ENCODE assay signal across 19 cellular contexts in genomic region chr5:6501701-6502100, GRCh38. TPM values are rescaled to one million over a fixed set of nuclear protein-coding genes. Genes with fewer than 3 reads are reported as not detected.
DNase-seq lines count a peak whose midpoint lies in the region; ATAC-seq, FAIRE-seq and TF ChIP-seq lines count a peak whose summit lies in the region.
"Had no signal": no experiment of that assay in that cellular context is flagged by ENCODE, and none has a peak within 500 bp of the region (broad histone marks: within the 10 kb centered on the region; RNA-seq: fewer than 3 reads in every experiment).

No MANE protein-coding gene starts in this region.

- TF ChIP-seq EP300 in HepG2 (IDR thresholded peaks at IDR 0.05; ENCODE audit: low read depth in 2 of 2, low read length in 2 of 2), result no peak
- no peak for TF ChIP-seq EP300 in HepG2 (CRISPR knock-in tag; IDR thresholded peaks at IDR 0.05; ENCODE audit: borderline replicate concordance)
- TF ChIP-seq EP300 in H1 (IDR thresholded peaks at IDR 0.05; ENCODE audit: borderline replicate concordance in 1 of 2, low read depth in 2 of 2, low read length in 2 of 2), result no peak

- H4K91ac ChIP-seq in H9 (ENCODE audit: insufficient read length, low read depth, low read length), result no peak overlapping the region
- no peak overlapping the region for H4K91ac ChIP-seq in H1 (replicated peaks; ENCODE audit: insufficient read length, low read length)

- peaks cover 0 to 13% of the 10 kb centered on the region in 2 experiments; a peak in 2 of 5 replicates for H3K27me3 ChIP-seq in HepG2 (ENCODE audit: control insufficient read depth in 1 of 2, insufficient read depth in 2 of 2, low read length in 2 of 2)
- no peaks in the 10 kb centered on the region for H3K27me3 ChIP-seq in right lobe of liver
- no peaks in the 10 kb centered on the region for H3K27me3 ChIP-seq in H9 (ENCODE audit: insufficient read depth, low read length)
- H3K27me3 ChIP-seq in H1 (replicated peaks in 1 of 4; ENCODE audit: control insufficient read depth in 3 of 4, extremely low read depth in 1 of 4, insufficient read depth in 3 of 4, low read length in 3 of 4), result no peaks in the 10 kb centered on the region
- H3K27me3 ChIP-seq in aorta (ENCODE audit: control insufficient read depth in 1 of 2, insufficient read depth in 2 of 2, low read length in 1 of 2), result no peaks in the 10 kb centered on the region

- H3K23me2 ChIP-seq in H9 (ENCODE audit: insufficient read length, low read depth, low read length, poor library complexity, severe bottlenecking) (no peaks in the 10 kb centered on the region), H1 (ENCODE audit: low read depth, low read length) (peaks cover 3% of the 10 kb centered on the region; the same call in 1 of the 2 replicates)

- H3K23ac ChIP-seq in H9 (ENCODE audit: insufficient read length, low read depth, low read length) (no peak overlapping the region), H1 (ENCODE audit: insufficient read length) (no peak overlapping the region)

- H4K20me1 ChIP-seq in HepG2 (ENCODE audit: insufficient read depth, low read length) (no peaks in the 10 kb centered on the region), H9 (ENCODE audit: control insufficient read depth, insufficient read depth, insufficient read length) (no peaks in the 10 kb centered on the region), H1 (replicated peaks in 1 of 2; ENCODE audit: control insufficient read depth in 1 of 2, insufficient read depth in 2 of 2, low read length in 2 of 2) (no peaks in the 10 kb centered on the region)

- H3T11ph ChIP-seq in H9 (ENCODE audit: low read length), result no peak overlapping the region

- H3K27ac Mint-ChIP-seq in H9, result no peak overlapping the region
- H3K27ac Mint-ChIP-seq: B cell; CD4-positive, alpha-beta T cell had no signal

- in situ Hi-C loops in HepG2 (cut with HindIII; ENCODE audit: extremely low pct_ligation_motif_present, low pct_unique_long_range_greater_than_20kb), result no loop called here

- whole genome bisulfite sequencing in HepG2 (ENCODE audit: low lambda C conversion rate), result 29% methylated on average over 7 of the region's 7 CpGs
- WGBS in right lobe of liver (ENCODE audit: insufficient coverage, low coverage, low lambda C conversion rate, missing lambda C conversion rate), result 59% methylated on average over 4 of the region's 7 CpGs
- no CpG with 5 or more reads among the region's 7 CpGs for WGBS in H9 (ENCODE audit: extremely low coverage, insufficient read length, low lambda C conversion rate)
- WGBS in H1 (ENCODE audit: extremely low coverage in 1 of 2, insufficient coverage in 1 of 2, insufficient read length in 1 of 2, insufficient replicate concordance in 2 of 2, low coverage in 1 of 2, low lambda C conversion rate in 2 of 2, missing lambda C conversion rate in 1 of 2), 2 experiments, result 80% methylated on average over 7 of the region's 7 CpGs; no CpG with 5 or more reads in 1 of the 2 experiments
- WGBS in aorta, 2 donors, result 91 to 95% methylated on average over 7 of the region's 7 CpGs

- no peaks in the 10 kb centered on the region for H3K79me1 ChIP-seq in H9 (ENCODE audit: insufficient read depth, low read depth, low read length, poor library complexity, severe bottlenecking)
- no peaks in the 10 kb centered on the region for H3K79me1 ChIP-seq in H1 (ENCODE audit: low read depth, low read length)

- intact Hi-C loops in HepG2 (cut with micrococcal nuclease; ENCODE audit: unreplicated experiment) (no loop called here), right lobe of liver (cut with DNase I) (no loop called here), aorta (cut with DNase I) (no loop called here)

- BruUV-seq in HepG2 (replicated peaks; lab: Mats Ljungman, UMichigan), result no TSS peak

- ATAC-seq in HepG2 (no peak), right lobe of liver (no peak), aorta (ENCODE audit: low FRiP score) (no peak)

- H3K4me3 ChIP-seq in HepG2 (replicated peaks in 1 of 3; ENCODE audit: insufficient read depth in 1 of 3, low read depth in 2 of 3, low read length in 3 of 3) (no peak overlapping the region), right lobe of liver (no peak overlapping the region), H1 (ENCODE audit: extremely low read depth in 1 of 4, insufficient read depth in 2 of 4, low read depth in 3 of 4, low read length in 4 of 4) (no peak overlapping the region), aorta (ENCODE audit: low read length in 2 of 2) (no peak overlapping the region)

- H3K36me3 Mint-ChIP-seq in H9 (ENCODE audit: insufficient read depth in 1 of 3, low read depth in 3 of 3), result no peaks in the 10 kb centered on the region; a peak in 1 of 7 replicates

- no peak overlapping the region for H2BK120ac ChIP-seq in H9 (ENCODE audit: low read depth, low read length, poor library complexity, severe bottlenecking)
- no peak overlapping the region for H2BK120ac ChIP-seq in H1 (replicated peaks; ENCODE audit: low read depth, low read length)

- peaks cover 2% of the 10 kb centered on the region; the same call in 1 of the 2 replicates for H3K4me1 ChIP-seq in HepG2 (ENCODE audit: insufficient read depth, low read length)
- peaks cover 0 to 40% (median 8%) of the 10 kb centered on the region in 4 donors for H3K4me1 ChIP-seq in right lobe of liver
- H3K4me1 ChIP-seq in H9 (ENCODE audit: insufficient read depth, low read length), result no peaks in the 10 kb centered on the region
- no peaks in the 10 kb centered on the region for H3K4me1 ChIP-seq in H1 (replicated peaks in 1 of 4; ENCODE audit: control insufficient read depth in 3 of 4, insufficient read depth in 4 of 4, low read length in 3 of 4)
- H3K4me1 ChIP-seq in aorta (ENCODE audit: control insufficient read depth in 1 of 2, insufficient read depth in 2 of 2, low read length in 2 of 2), result no peaks in the 10 kb centered on the region

- H2AK5ac ChIP-seq in H9 (ENCODE audit: insufficient read length, low read length) (no peak overlapping the region), H1 (ENCODE audit: low read depth, low read length) (no peak overlapping the region)

- H2BK12ac ChIP-seq in H9 (ENCODE audit: insufficient read length, low read depth, low read length) (no peak overlapping the region), H1 (ENCODE audit: low read depth, low read length) (no peak overlapping the region)

- no peak overlapping the region for H3K9ac ChIP-seq in HepG2 (ENCODE audit: insufficient read depth, low read depth, low read length)
- H3K9ac ChIP-seq in H9 (ENCODE audit: extremely low read depth, insufficient read length, low read length), result no peak overlapping the region
- H3K9ac ChIP-seq in H1 (replicated peaks in 1 of 4; ENCODE audit: extremely low read depth in 1 of 4, low read depth in 3 of 4, low read length in 3 of 4), result no peak overlapping the region

- H3K4me3 Mint-ChIP-seq in H9, result no peak overlapping the region
- H3K4me3 Mint-ChIP-seq: B cell; CD4-positive, alpha-beta T cell had no signal

- H3K9me3 ChIP-seq in HepG2 (ENCODE audit: low read length) (no peaks in the 10 kb centered on the region), right lobe of liver (no peaks in the 10 kb centered on the region), H9 (ENCODE audit: control insufficient read depth, low read depth, low read length) (no peaks in the 10 kb centered on the region), H1 (ENCODE audit: insufficient read depth in 2 of 2, low read depth in 1 of 2, low read length in 1 of 2) (no peaks in the 10 kb centered on the region), aorta (ENCODE audit: control insufficient read depth, low read length) (no peaks in the 10 kb centered on the region)

- no peak overlapping the region for H3K56ac ChIP-seq in H9 (ENCODE audit: insufficient read length, low read depth, low read length)
- peak overlapping the region; percentile 97 for H3K56ac ChIP-seq in H1 (replicated peaks; ENCODE audit: insufficient read length, low read depth, low read length)

- CTCF ChIA-PET in HepG2 (lab: Yijun Ruan, JAX; ENCODE audit: low intra/inter-chr PET ratio, low total read pairs) (no interaction called here), H1 (lab: Charles Lee; ENCODE audit: partially characterized antibody) (no interaction called here)

- H4K8ac ChIP-seq in H9 (replicated peaks; ENCODE audit: insufficient read length, low read depth, low read length) (no peak overlapping the region), H1 (ENCODE audit: extremely low read depth, insufficient read depth, low read length) (no peak overlapping the region)

- POLR2A ChIA-PET in HepG2 (lab: Yijun Ruan, JAX) (no interaction called here), H1 (lab: Charles Lee; ENCODE audit: partially characterized antibody) (no interaction called here)

- peaks cover 3% of the 10 kb centered on the region for H3K27me3 Mint-ChIP-seq in H9 (ENCODE audit: low read depth)

- H2BK15ac ChIP-seq in H9 (ENCODE audit: low read depth, low read length), result no peak overlapping the region
- H2BK15ac ChIP-seq in H1 (ENCODE audit: low read length), result no peak overlapping the region

- no peak for DNase-seq in HepG2 (ENCODE audit: low spot score)
- no peak for DNase-seq in right lobe of liver
- no peak for DNase-seq in H9
- no peak for DNase-seq in H1 (ENCODE audit: low read depth in 1 of 2, low spot score in 2 of 2)
- no peak for DNase-seq in OCI-M2 (lab: John Stamatoyannopoulos, UW; ENCODE audit: unreplicated experiment)
- no peak for DNase-seq in SKM-1 (lab: John Stamatoyannopoulos, UW; ENCODE audit: unreplicated experiment)
- DNase-seq in NCI-H1092 treated with DMSO at 0.1 percent for 48 hours (lab: John Stamatoyannopoulos, UW), result no peak
- no peak for DNase-seq in aorta
- DNase-seq: 8988T; C1 segment of cervical spinal cord; Calu3; CD4-positive, alpha-beta T cell; DMS 273 treated with DMSO at 0.1 percent for 48 hours; GOT3; HCEC 1CT; IMR-90; KBM-7 had no signal

- no peak overlapping the region for H2BK20ac ChIP-seq in H9 (ENCODE audit: low read depth, low read length, poor library complexity, severe bottlenecking)
- no peak overlapping the region for H2BK20ac ChIP-seq in H1 (ENCODE audit: low read length)

- H3K18ac ChIP-seq in H9 (ENCODE audit: insufficient read length, low read depth, low read length) (no peak overlapping the region), H1 (ENCODE audit: extremely low read depth, low read length) (no peak overlapping the region)

- H2AFZ ChIP-seq in HepG2 (ENCODE audit: low read length) (no peak overlapping the region), H9 (ENCODE audit: low read length) (no peak overlapping the region), H1 (ENCODE audit: low read length) (no peak overlapping the region)

- no peaks in the 10 kb centered on the region; a peak in 2 of 5 replicates for H3K9me3 Mint-ChIP-seq in H9

- FAIRE-seq in HepG2 (lab: Jason Lieb, UNC) (no peak), H1 (lab: Jason Lieb, UNC) (no peak)
- FAIRE-seq: GM18507 had no signal

- H3K14ac ChIP-seq in H9 (ENCODE audit: insufficient read depth, low read length) (no peak overlapping the region; the same call in 1 of the 2 replicates), H1 (ENCODE audit: insufficient read length) (no peak overlapping the region)

- H3K4me2 ChIP-seq in HepG2 (ENCODE audit: low read depth, low read length) (no peak overlapping the region), H9 (ENCODE audit: insufficient read depth, insufficient read length, low read length) (no peak overlapping the region), H1 (ENCODE audit: insufficient read depth in 1 of 2, low read depth in 2 of 2, low read length in 2 of 2) (no peak overlapping the region)

- no peak for TF ChIP-seq POLR2A in HepG2 (IDR thresholded peaks at IDR 0.05; ENCODE audit: insufficient read depth in 1 of 2, low read depth in 2 of 2, low read length in 2 of 2)
- no peak for TF ChIP-seq POLR2A in right lobe of liver (IDR thresholded peaks at IDR 0.05)
- no peak for TF ChIP-seq POLR2A in H1 (IDR thresholded peaks at IDR 0.05; ENCODE audit: control extremely low read depth in 1 of 2, low read depth in 2 of 2, low read length in 2 of 2)

- TF ChIP-seq RAD21 in HepG2 (CRISPR knock-in tag; IDR thresholded peaks at IDR 0.05) (no peak), H1 (IDR thresholded peaks at IDR 0.05 in 1 of 2, conservative IDR thresholded peaks at IDR 0.05 in 1 of 2; ENCODE audit: low read depth in 2 of 2, low read length in 2 of 2) (peak; percentile 55 to 67)

- H3K4ac ChIP-seq in H9 (ENCODE audit: low read depth, low read length) (no peak overlapping the region), H1 (replicated peaks; ENCODE audit: insufficient read length, low read depth, low read length) (no peak overlapping the region)

- H3K79me2 ChIP-seq in HepG2 (ENCODE audit: insufficient read depth, low read length), result no peaks in the 10 kb centered on the region
- no peaks in the 10 kb centered on the region for H3K79me2 ChIP-seq in H9 (ENCODE audit: insufficient read depth, low read length)
- H3K79me2 ChIP-seq in H1 (ENCODE audit: control insufficient read depth in 1 of 2, insufficient read depth in 2 of 2, low read length in 2 of 2), result no peaks in the 10 kb centered on the region

- TF ChIP-seq CTCF in HepG2 (CRISPR knock-in tag; IDR thresholded peaks at IDR 0.05), result no peak
- no peak for TF ChIP-seq CTCF in right lobe of liver (IDR thresholded peaks at IDR 0.05)
- peak; percentile 25; the same call in 1 of the 3 replicates for TF ChIP-seq CTCF in H9 (conservative IDR thresholded peaks at IDR 0.05)
- TF ChIP-seq CTCF in H1 (IDR thresholded peaks at IDR 0.05; ENCODE audit: control extremely low read depth in 1 of 3, insufficient read depth in 1 of 3, low read depth in 1 of 3, low read length in 3 of 3), result peak in 2 of 3 experiments; percentile 18 to 28; a peak in 3 of 4 replicates

- no peak overlapping the region for H2BK5ac ChIP-seq in H9 (ENCODE audit: insufficient read length, low read length)
- no peak overlapping the region for H2BK5ac ChIP-seq in H1 (ENCODE audit: low read depth, low read length)

- no peaks in the 10 kb centered on the region for H3K4me1 Mint-ChIP-seq in H9
- H3K4me1 Mint-ChIP-seq: B cell had no signal

- H3K36me3 ChIP-seq in HepG2 (replicated peaks in 1 of 2; ENCODE audit: control insufficient read depth in 1 of 2, insufficient read depth in 2 of 2, low read length in 2 of 2) (no peaks in the 10 kb centered on the region), right lobe of liver (no peaks in the 10 kb centered on the region), H1 (ENCODE audit: control insufficient read depth in 2 of 4, insufficient read depth in 4 of 4, low read length in 3 of 4) (no peaks in the 10 kb centered on the region), aorta (ENCODE audit: control insufficient read depth in 1 of 2, insufficient read depth in 2 of 2, low read length in 1 of 2) (no peaks in the 10 kb centered on the region)

- H3K27ac ChIP-seq in HepG2 (ENCODE audit: extremely low read length, insufficient read depth, low read length), result no peak overlapping the region
- H3K27ac ChIP-seq in right lobe of liver, result no peak overlapping the region
- no peak overlapping the region for H3K27ac ChIP-seq in H9 (ENCODE audit: insufficient read length, low read depth, low read length)
- H3K27ac ChIP-seq in H1 (ENCODE audit: low read depth, low read length), result no peak overlapping the region
- no peak overlapping the region for H3K27ac ChIP-seq in aorta (ENCODE audit: low read depth in 1 of 2, low read length in 2 of 2)

- no peak overlapping the region for H4K5ac ChIP-seq in H9 (ENCODE audit: insufficient read length, low read depth, low read length)
- H4K5ac ChIP-seq in H1 (ENCODE audit: insufficient read length, low read depth, low read length), result no peak overlapping the region

RNA-seq across cellular contexts. Expression of gene UBE2QL1, which starts 53.0 kb away (rescaled TPM):
- total RNA-seq in HepG2 (2016; rRNA removed; fragmentation: Illumina TruSeq; extraction: Trizol), result not detected in 2 replicates
- total RNA-seq in HepG2 (2016; cell fraction: cytosol; rRNA removed; fragmentation: Illumina TruSeq; extraction: Trizol; ENCODE audit: low read depth), result not detected in 2 replicates
- not detected in 2 replicates for total RNA-seq in HepG2 (2016; cell fraction: insoluble cytoplasmic fraction; rRNA removed; fragmentation: Illumina TruSeq; extraction: Trizol)
- not detected in 2 replicates for total RNA-seq in HepG2 (2016; cell fraction: membrane; rRNA removed; fragmentation: Illumina TruSeq; extraction: Trizol)
- not detected in 2 replicates for total RNA-seq in HepG2 (2016; cell fraction: nucleus; rRNA removed; fragmentation: Illumina TruSeq; extraction: Trizol)
- not detected in 2 replicates for polyA plus RNA-seq in HepG2 (2011; rRNA removed)
- polyA plus RNA-seq in HepG2 (2011; cell fraction: cytosol; rRNA removed), result not detected in 2 replicates
- polyA plus RNA-seq in HepG2 (2011; cell fraction: nucleus; rRNA removed), result not detected in 2 replicates
- polyA plus RNA-seq in HepG2 (2012), result not detected in 2 replicates
- not detected in 2 replicates for polyA plus RNA-seq in HepG2 (2016; cell fraction: cytosol; fragmentation: Illumina TruSeq; extraction: Trizol; ENCODE audit: low read depth)
- polyA plus RNA-seq in HepG2 (2016; cell fraction: insoluble cytoplasmic fraction; fragmentation: Illumina TruSeq; extraction: Trizol; ENCODE audit: low read depth), result not detected in 2 replicates
- not detected in 2 replicates for polyA plus RNA-seq in HepG2 (2016; cell fraction: membrane; fragmentation: Illumina TruSeq; extraction: Trizol; ENCODE audit: low read depth)
- not detected in 2 replicates for polyA plus RNA-seq in HepG2 (2016; cell fraction: nucleus; fragmentation: Illumina TruSeq; extraction: Trizol; ENCODE audit: insufficient read depth, low read depth)
- not detected in 2 replicates for polyA minus RNA-seq in HepG2 (2011; rRNA and poly(A)+ RNA removed; ENCODE audit: low replicate concordance)
- polyA minus RNA-seq in HepG2 (2011; cell fraction: cytosol; rRNA and poly(A)+ RNA removed), result not detected in 2 replicates
- not detected in 2 replicates for polyA minus RNA-seq in HepG2 (2011; cell fraction: nucleus; rRNA and poly(A)+ RNA removed)
- under 1 TPM; 0.20 to 0.74 (median 0.54) TPM for total RNA-seq in right lobe of liver
- total RNA-seq in H9 (2021), result 0.11 and 0.15 TPM in 2 replicates
- 0.43 and 0.44 TPM in 2 replicates for total RNA-seq in H1 (2021; fragmentation: NEBNext Ultra II Directional; extraction: Animal tissue kit (Norgen Biotek cat#: 25700))
- 0.65 and 0.72 TPM in 2 replicates for polyA plus RNA-seq in H1 (2011; rRNA removed)
- polyA plus RNA-seq in H1 (2011; cell fraction: cytosol; rRNA removed), result 0.72 TPM
- 0.78 TPM for polyA plus RNA-seq in H1 (2011; cell fraction: nucleus; rRNA removed)
- 0.43 to 0.56 TPM (median 0.51 TPM) in 4 replicates for polyA plus RNA-seq in H1 (2012, experiment 1 of 2)
- 0.34 TPM for polyA plus RNA-seq in H1 (2012, experiment 2 of 2)
- polyA plus RNA-seq in H1 (2013, experiment 1 of 2), result 0.22 TPM
- 0.18 TPM for polyA plus RNA-seq in H1 (2013, experiment 2 of 2)
- polyA minus RNA-seq in H1 (2011; rRNA and poly(A)+ RNA removed), result 0.46 and 0.66 TPM in 2 replicates
- 0.22 TPM for polyA minus RNA-seq in H1 (2011; cell fraction: cytosol; rRNA and poly(A)+ RNA removed)
- 0.40 TPM for polyA minus RNA-seq in H1 (2011; cell fraction: nucleus; rRNA and poly(A)+ RNA removed)
- total RNA-seq in aorta, result 1 to 10 TPM; 1.6 to 3.3 TPM
- under 1 TPM; 0.43 to 0.75 TPM for polyA plus RNA-seq in aorta
- total RNA-seq: Calu3, IMR-90 had no signal
- polyA plus RNA-seq: IMR-90 had no signal

Comparison
In these comparisons a context has a peak if more than half of its experiments do, and no peak if none do; other contexts are left out.
1. CTCF ChIP-seq: peak in H9 (single experiment) and H1 (2 of 3); none in HepG2 (single experiment) and right lobe of liver (0 of 4).
2. Of the 41 proteins assayed by ChIP-seq in both HepG2 and H1: peak only in HepG2: none; only in H1: CTCF and RAD21; in both: none; in neither: 39.